ENCODE assay signal across 8 cellular contexts in the genomic region with DNA sequence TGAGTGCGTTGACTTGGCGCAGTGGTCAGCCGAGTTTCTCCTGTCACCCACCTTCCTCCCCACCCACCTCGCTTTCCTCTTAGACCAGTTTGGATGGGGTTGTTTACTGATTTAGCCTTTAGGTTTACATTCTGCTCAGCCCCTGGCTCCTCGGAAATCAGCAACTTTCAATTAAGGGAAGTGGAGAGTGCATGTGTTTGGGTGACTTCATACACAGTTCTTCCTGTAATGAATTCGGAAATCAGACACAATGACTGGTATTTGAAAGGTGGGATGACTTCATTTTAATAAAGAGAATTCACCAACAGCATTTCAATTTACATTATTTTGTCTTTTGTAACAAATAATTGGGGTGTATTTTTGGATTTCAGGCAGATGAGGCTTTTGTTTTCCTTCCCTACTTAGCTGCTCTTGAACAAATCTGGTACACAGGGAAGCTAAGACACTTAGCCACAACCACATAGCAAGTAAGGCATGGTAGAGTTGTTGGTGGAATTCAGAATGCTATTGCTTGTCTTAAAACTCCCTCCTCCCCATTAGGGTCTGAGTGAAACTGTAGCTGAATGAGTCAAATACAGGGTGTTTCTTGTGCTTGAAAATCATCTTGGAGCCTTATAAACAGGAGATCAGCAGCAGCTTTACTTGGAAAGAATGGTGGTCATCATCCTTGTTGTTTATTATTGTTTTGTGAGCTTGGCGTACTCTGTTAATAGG. TPM values are rescaled to one million over a fixed set of nuclear protein-coding genes. Genes with fewer than 3 reads are reported as not detected.
DNase-seq lines count a peak whose midpoint lies in the region; ATAC-seq and TF ChIP-seq lines count a peak whose summit lies in the region.

No MANE protein-coding gene starts in this region.

- no peaks in the 10 kb centered on the region for H3K27me3 ChIP-seq in Karpas-422 (ENCODE audit: low read length)
- H3K27me3 ChIP-seq in right cardiac atrium (ENCODE audit: control insufficient read depth, insufficient read depth): no peaks in the 10 kb centered on the region
- no peaks in the 10 kb centered on the region for H3K27me3 ChIP-seq in sigmoid colon

- H3K27ac ChIP-seq in Karpas-422 (ENCODE audit: low read length) (peak overlapping the region; percentile 51), right cardiac atrium (ENCODE audit: low read length) (peak overlapping the region; percentile 77), sigmoid colon (peak overlapping the region; percentile 90 to 94 (median 93))

- no peak for TF ChIP-seq CTCF in sigmoid colon (IDR thresholded peaks at IDR 0.05)

- 0 out of 2 replicates have a peak, but pooled peaks cover 5% of the 10 kb centered on the region for H3K36me3 ChIP-seq in Karpas-422 (ENCODE audit: insufficient read depth, low read length)
- peaks cover 0 to 10% (median 0%) of the 10 kb centered on the region in 4 donors for H3K36me3 ChIP-seq in sigmoid colon

- POLR2A ChIA-PET in activated naive CD8-positive, alpha-beta T cell treated with anti-CD3 and anti-CD28 coated beads, Interleukin-2, amount 10 ng/mL, durations not matched to agents 7 days and 5 days (lab: Charles Lee): interaction anchor here (0.6 to 3.3 kb wide), 5 partner anchors 38 to 113 kb away, joined by 3 to 28 read pairs (median 4); a partner anchor contains a TSS

- peak; percentile 23 for DNase-seq in activated T-cell treated with anti-CD3 and anti-CD28 coated beads for 4 hours
- DNase-seq in activated T-cell treated with anti-CD3 and anti-CD28 coated beads, Interleukin-2, amount 50 U/mL, for 1 hour: no peak
- peak; percentile 72 for DNase-seq in Karpas-422
- DNase-seq in activated naive CD8-positive, alpha-beta T cell treated with anti-CD3 and anti-CD28 coated beads, Interleukin-2, amount 10 ng/mL, durations not matched to agents 7 days and 5 days: no peak
- DNase-seq in right cardiac atrium: no peak
- no peak for DNase-seq in sigmoid colon

- H3K9me3 ChIP-seq in Karpas-422 (ENCODE audit: low read length) (no peaks in the 10 kb centered on the region), right cardiac atrium (ENCODE audit: control insufficient read depth, low read length) (no peaks in the 10 kb centered on the region), sigmoid colon (no peaks in the 10 kb centered on the region)

- H3K9me3 Mint-ChIP-seq in activated naive CD8-positive, alpha-beta T cell treated with anti-CD3 and anti-CD28 coated beads, Interleukin-2, amount 10 ng/mL, durations not matched to agents 7 days and 5 days: no peaks in the 10 kb centered on the region

- H3K27ac Mint-ChIP-seq in activated naive CD8-positive, alpha-beta T cell treated with anti-CD3 and anti-CD28 coated beads, Interleukin-2, amount 10 ng/mL, durations not matched to agents 7 days and 5 days: peak overlapping the region; percentile 98

- no peak for TF ChIP-seq POLR2A in sigmoid colon (IDR thresholded peaks at IDR 0.05)

- H3K4me3 ChIP-seq in Karpas-422 (ENCODE audit: low read length) (peak overlapping the region; percentile 81), right cardiac atrium (ENCODE audit: low read length) (peak overlapping the region; percentile 81), sigmoid colon (peak overlapping the region; percentile 79 to 95 (median 91))

- H4K20me1 ChIP-seq in Karpas-422 (ENCODE audit: insufficient read depth, low read depth, low read length): no peaks in the 10 kb centered on the region; the same call in 1 of the 2 replicates

- H2AFZ ChIP-seq in Karpas-422 (ENCODE audit: low read length): peak overlapping the region; percentile 17; the same call in 1 of the 2 replicates

- H3K36me3 Mint-ChIP-seq in activated naive CD8-positive, alpha-beta T cell treated with anti-CD3 and anti-CD28 coated beads, Interleukin-2, amount 10 ng/mL, durations not matched to agents 7 days and 5 days: peaks cover 9% of the 10 kb centered on the region

- peak overlapping the region; percentile 96 for H3K9ac ChIP-seq in Karpas-422 (ENCODE audit: low read length)

- intact Hi-C loops in right cardiac atrium (cut with DNase I): no loop called here
- intact Hi-C loops in sigmoid colon (cut with DNase I): loop anchor here (2.0 to 5.0 kb wide), 2 partner anchors 47 to 102 kb away; a partner anchor contains a TSS

- H3K4me3 Mint-ChIP-seq in activated naive CD8-positive, alpha-beta T cell treated with anti-CD3 and anti-CD28 coated beads, Interleukin-2, amount 10 ng/mL, durations not matched to agents 7 days and 5 days: peak overlapping the region; percentile 96

- no peaks in the 10 kb centered on the region for H3K9me2 ChIP-seq in Karpas-422 (replicated peaks; ENCODE audit: insufficient read depth, low read length)

- H3K4me2 ChIP-seq in Karpas-422 (ENCODE audit: low read depth, low read length, poor library complexity, severe bottlenecking): peak overlapping the region; percentile 80

- no peak for TF ChIP-seq EP300 in sigmoid colon (IDR thresholded peaks at IDR 0.05)

- ATAC-seq in activated naive CD8-positive, alpha-beta T cell treated with anti-CD3 and anti-CD28 coated beads, Interleukin-2, amount 10 ng/mL, durations not matched to agents 7 days and 5 days (ENCODE audit: low read depth): no peak
- ATAC-seq in right cardiac atrium (peak in 1 of 2 donors; percentile 3), HG03045 (IDR thresholded peaks at IDR 0.05; ENCODE audit: unreplicated experiment) (no peak), GM19397 (IDR thresholded peaks at IDR 0.05; ENCODE audit: unreplicated experiment) (no peak)

- peaks cover 22% of the 10 kb centered on the region for H3K4me1 Mint-ChIP-seq in activated naive CD8-positive, alpha-beta T cell treated with anti-CD3 and anti-CD28 coated beads, Interleukin-2, amount 10 ng/mL, durations not matched to agents 7 days and 5 days

- peaks cover 57% of the 10 kb centered on the region for H3K79me2 ChIP-seq in Karpas-422 (ENCODE audit: low read length)

- WGBS in right cardiac atrium: 13% methylated on average over 7 of the region's 7 CpGs
- 11 to 12% methylated on average over 7 of the region's 7 CpGs for WGBS in sigmoid colon, 2 donors

- peaks cover 25% of the 10 kb centered on the region for H3K4me1 ChIP-seq in Karpas-422 (ENCODE audit: low read length)
- H3K4me1 ChIP-seq in right cardiac atrium (ENCODE audit: control insufficient read depth, insufficient read depth, low read length): no peaks in the 10 kb centered on the region
- H3K4me1 ChIP-seq in sigmoid colon: peaks cover 0 to 31% (median 23%) of the 10 kb centered on the region in 4 donors

- no peaks in the 10 kb centered on the region for H3K27me3 Mint-ChIP-seq in activated naive CD8-positive, alpha-beta T cell treated with anti-CD3 and anti-CD28 coated beads, Interleukin-2, amount 10 ng/mL, durations not matched to agents 7 days and 5 days

RNA-seq across cellular contexts. Expression of a gene that starts 0.9 kb away (rescaled TPM):
- total RNA-seq in Karpas-422 (2014; rRNA removed; shearing (Covaris generic); ENCODE audit: low replicate concordance): 27.9 and 39.9 TPM in 2 replicates
- 10 to 100 TPM; 24.2 to 31.9 TPM for total RNA-seq in activated naive CD8-positive, alpha-beta T cell treated with anti-CD3 and anti-CD28 coated beads, Interleukin-2, amount 10 ng/mL, durations not matched to agents 7 days and 5 days
- 10 to 100 TPM; 26.0 to 40.8 (median 29.6) TPM for total RNA-seq in right cardiac atrium
- polyA plus RNA-seq in right cardiac atrium: 20.1 TPM
- total RNA-seq in sigmoid colon: 10 to 100 TPM; 54.0 to 63.8 (median 58.8) TPM
- polyA plus RNA-seq in sigmoid colon: 10 to 100 TPM; 38.5 to 78.6 (median 46.8) TPM

RNA-seq across cellular contexts. Expression of a gene that starts 48.1 kb away (rescaled TPM):
- total RNA-seq in Karpas-422 (2014; rRNA removed; shearing (Covaris generic); ENCODE audit: low replicate concordance): 18.7 and 21.2 TPM in 2 replicates
- 10 to 100 TPM; 17.5 to 18.7 TPM for total RNA-seq in activated naive CD8-positive, alpha-beta T cell treated with anti-CD3 and anti-CD28 coated beads, Interleukin-2, amount 10 ng/mL, durations not matched to agents 7 days and 5 days
- 10 to 100 TPM; 12.1 to 14.5 (median 12.9) TPM for total RNA-seq in right cardiac atrium
- polyA plus RNA-seq in right cardiac atrium: 6.1 TPM
- 10 to 100 TPM; 11.9 to 24.3 (median 19.1) TPM for total RNA-seq in sigmoid colon
- 1 to 10 TPM; 3.6 to 5.3 (median 4.6) TPM for polyA plus RNA-seq in sigmoid colon

RNA-seq across cellular contexts. Expression of a gene that starts 56.7 kb away (rescaled TPM):
- 38.3 and 48.1 TPM in 2 replicates for total RNA-seq in Karpas-422 (2014; rRNA removed; shearing (Covaris generic); ENCODE audit: low replicate concordance)
- total RNA-seq in activated naive CD8-positive, alpha-beta T cell treated with anti-CD3 and anti-CD28 coated beads, Interleukin-2, amount 10 ng/mL, durations not matched to agents 7 days and 5 days: 10 to 100 TPM; 52.9 to 54.4 TPM
- total RNA-seq in right cardiac atrium (10 to 100 TPM; 24.2 to 26.8 (median 24.7) TPM), sigmoid colon (10 to 100 TPM; 25.8 to 37.5 (median 36.1) TPM)
- polyA plus RNA-seq in right cardiac atrium (18.7 TPM), sigmoid colon (10 to 100 TPM; 31.2 to 31.8 (median 31.7) TPM)

Comparison
In these comparisons a context has a peak if more than half of its experiments do, and no peak if none do; other contexts are left out.
1. DNase-seq: peak in activated T-cell treated with anti-CD3 and anti-CD28 coated beads for 4 hours (single experiment) and Karpas-422 (single experiment); none in activated T-cell treated with anti-CD3 and anti-CD28 coated beads, Interleukin-2, amount 50 U/mL, for 1 hour (single experiment), activated naive CD8-positive, alpha-beta T cell treated with anti-CD3 and anti-CD28 coated beads, Interleukin-2, amount 10 ng/mL, durations not matched to agents 7 days and 5 days (single experiment), right cardiac atrium (0 of 3) and sigmoid colon (single experiment).
2. Peak in every context shown above with its lines, with median percentiles within 50 percentile points of each other: H3K27ac ChIP-seq and H3K4me3 ChIP-seq.